In the genomic region with DNA sequence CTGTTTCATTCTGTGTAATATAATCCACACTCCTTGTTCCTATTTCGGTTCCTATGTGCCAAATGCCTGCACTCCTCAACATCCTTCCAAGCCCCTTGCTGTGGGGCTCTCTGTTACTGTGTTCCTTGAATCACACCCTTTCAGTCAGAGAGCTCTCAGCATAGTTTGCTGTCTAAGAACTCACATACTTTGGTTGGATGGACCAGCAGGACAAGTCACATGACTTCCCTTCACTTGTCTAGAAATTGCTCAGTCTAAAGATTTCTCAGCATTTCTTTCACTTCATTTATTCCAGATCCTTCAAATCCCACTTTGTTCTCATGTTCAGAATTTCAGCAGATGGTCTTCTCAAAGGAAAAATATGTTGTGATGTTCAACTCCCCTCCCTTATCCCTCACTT, we compare ENCODE assay signal across 18 cellular contexts.
DNase-seq lines count a peak whose midpoint lies in the region; ATAC-seq, FAIRE-seq and TF ChIP-seq lines count a peak whose summit lies in the region.
"Had no signal": no experiment of that assay in that cellular context is flagged by ENCODE, and none has a peak within 500 bp of the region (broad histone marks: within the 10 kb centered on the region; RNA-seq: fewer than 3 reads in every experiment).

No MANE protein-coding gene starts in this region.

- no peak for TF ChIP-seq POLR2A in K562 (conservative IDR thresholded peaks at IDR 0.05)
- TF ChIP-seq POLR2A in right lobe of liver (IDR thresholded peaks at IDR 0.05): no peak

- H3K4me3 Mint-ChIP-seq in neural progenitor cell (no peak overlapping the region), endodermal cell (no peak overlapping the region)
- H3K4me3 Mint-ChIP-seq: CD4-positive, CD25-positive, alpha-beta regulatory T cell; H9; IgD-negative memory B cell had no signal

- peak overlapping the region; percentile 38 for H3K4me2 ChIP-seq in OCI-LY3 (ENCODE audit: low read length)
- no peak overlapping the region for H3K4me2 ChIP-seq in K562 (ENCODE audit: insufficient read depth, low read length)
- no peak overlapping the region for H3K4me2 ChIP-seq in neural progenitor cell
- H3K4me2 ChIP-seq: BLaER1 had no signal

- in situ Hi-C loops in K562 (cut with MboI): no loop called here

- FAIRE-seq in K562 (lab: Jason Lieb, UNC) (no peak), pancreas (lab: Jason Lieb, UNC) (no peak)
- FAIRE-seq: G401.6 had no signal

- no peaks in the 10 kb centered on the region for H3F3A ChIP-seq in neural progenitor cell (ENCODE audit: low read depth)

- no peak for TF ChIP-seq EP300 in K562 (IDR thresholded peaks at IDR 0.05; ENCODE audit: low read length)

- peaks cover 18% of the 10 kb centered on the region for H3K4me1 ChIP-seq in OCI-LY3 (ENCODE audit: low read length)
- H3K4me1 ChIP-seq in K562 (replicated peaks in 1 of 2; ENCODE audit: control insufficient read depth in 2 of 2, insufficient read depth in 2 of 2, low read length in 2 of 2): peaks cover 0 to 8% of the 10 kb centered on the region in 2 experiments; a peak in 3 of 5 replicates
- peaks cover 6% of the 10 kb centered on the region for H3K4me1 ChIP-seq in neural progenitor cell
- H3K4me1 ChIP-seq in pancreas: peaks cover 0 to 2% (median 0%) of the 10 kb centered on the region in 3 donors
- H3K4me1 ChIP-seq in right lobe of liver: peaks cover 0 to under 1% (median 0%) of the 10 kb centered on the region in 4 donors
- peaks cover 10% of the 10 kb centered on the region for H3K4me1 ChIP-seq in endodermal cell (ENCODE audit: control insufficient read depth, insufficient read depth, low read length)
- H3K4me1 ChIP-seq: BLaER1 had no signal

- H3K27ac ChIP-seq in OCI-LY3 (ENCODE audit: low read length) (0 out of 2 replicates have a peak overlapping the region, but pooled peaks have one; percentile 2), K562 (ENCODE audit: extremely low read depth, low read depth, low read length) (no peak overlapping the region), neural progenitor cell (no peak overlapping the region), pancreas (no peak overlapping the region), right lobe of liver (no peak overlapping the region), endodermal cell (ENCODE audit: low read depth, low read length) (no peak overlapping the region)
- H3K27ac ChIP-seq: BLaER1 had no signal

- TF ChIP-seq CTCF in OCI-LY3 (IDR thresholded peaks at IDR 0.05; ENCODE audit: low read depth, low read length) (no peak), K562 (IDR thresholded peaks at IDR 0.05 in 2 of 3, conservative IDR thresholded peaks at IDR 0.05 in 1 of 3; ENCODE audit: insufficient read depth in 2 of 3, low read depth in 1 of 3, low read length in 3 of 3) (no peak), neural progenitor cell (IDR thresholded peaks at IDR 0.05) (no peak), pancreas (IDR thresholded peaks at IDR 0.05) (no peak), right lobe of liver (IDR thresholded peaks at IDR 0.05) (no peak), endodermal cell (conservative IDR thresholded peaks at IDR 0.05) (no peak)

- H4K20me1 ChIP-seq in OCI-LY3 (ENCODE audit: insufficient read depth, low read length): no peaks in the 10 kb centered on the region
- no peaks in the 10 kb centered on the region for H4K20me1 ChIP-seq in K562 (replicated peaks; ENCODE audit: control insufficient read depth, insufficient read depth, low read length)
- H4K20me1 ChIP-seq in neural progenitor cell (ENCODE audit: low read depth): no peaks in the 10 kb centered on the region
- H4K20me1 ChIP-seq: BLaER1 had no signal

- DNase-seq in EH (ENCODE audit: low read depth) (peak; percentile 30), K562 (ENCODE audit: extremely low read depth in 1 of 4, low spot score in 3 of 4) (no peak), neural progenitor cell (ENCODE audit: low spot score) (no peak), pancreas (no peak), activated T-cell treated with anti-CD3 and anti-CD28 coated beads for 4 hours (no peak), right lobe of liver (no peak), endodermal cell (no peak)
- DNase-seq: 8988T; AML-193; CD4-positive, CD25-positive, alpha-beta regulatory T cell; DMS79; EL; GOT3; H9 had no signal

- H3K79me2 ChIP-seq in OCI-LY3 (ENCODE audit: low read length) (no peaks in the 10 kb centered on the region), K562 (ENCODE audit: control insufficient read depth, insufficient read depth, low read length) (no peaks in the 10 kb centered on the region), neural progenitor cell (ENCODE audit: low read depth) (no peaks in the 10 kb centered on the region)

- H3K9me1 ChIP-seq in K562 (ENCODE audit: control insufficient read depth, insufficient read depth, low read length): no peaks in the 10 kb centered on the region

- WGBS in K562 (ENCODE audit: insufficient coverage, low coverage, missing lambda C conversion rate): 17% methylated on average over 1 of the region's 1 CpG
- 91 to 93% methylated on average over 1 of the region's 1 CpG for WGBS in pancreas, 2 donors
- WGBS in right lobe of liver (ENCODE audit: insufficient coverage, low coverage, low lambda C conversion rate, missing lambda C conversion rate): 100% methylated on average over 1 of the region's 1 CpG
- 97 to 100% methylated on average over 1 of the region's 1 CpG for WGBS in endodermal cell (ENCODE audit: insufficient coverage in 1 of 2, insufficient read length in 1 of 2), 2 experiments

- POLR2A ChIA-PET in K562 (lab: Yijun Ruan, JAX): no interaction called here

- H3K9me3 ChIP-seq in OCI-LY3 (ENCODE audit: insufficient read depth, low read length): no peaks in the 10 kb centered on the region
- no peaks in the 10 kb centered on the region; the same call in 1 of the 2 replicates for H3K9me3 ChIP-seq in K562 (replicated peaks; ENCODE audit: control insufficient read depth, insufficient read depth, low read depth, low read length)
- H3K9me3 ChIP-seq in neural progenitor cell (ENCODE audit: low read depth): no peaks in the 10 kb centered on the region
- no peaks in the 10 kb centered on the region for H3K9me3 ChIP-seq in pancreas
- no peaks in the 10 kb centered on the region for H3K9me3 ChIP-seq in right lobe of liver
- no peaks in the 10 kb centered on the region for H3K9me3 ChIP-seq in endodermal cell (ENCODE audit: control insufficient read depth, low read length)
- H3K9me3 ChIP-seq: BLaER1 had no signal

- H3K4me1 Mint-ChIP-seq in neural progenitor cell (peaks cover 16% of the 10 kb centered on the region), endodermal cell (peaks cover 9% of the 10 kb centered on the region)
- H3K4me1 Mint-ChIP-seq: CD4-positive, CD25-positive, alpha-beta regulatory T cell; IgD-negative memory B cell had no signal

- H3K27me3 Mint-ChIP-seq in neural progenitor cell (ENCODE audit: insufficient read depth, low read depth) (peaks cover 2% of the 10 kb centered on the region), endodermal cell (ENCODE audit: insufficient read depth) (peaks cover 13% of the 10 kb centered on the region)

- intact Hi-C loops in K562 (cut with micrococcal nuclease): no loop called here
- intact Hi-C loops in pancreas (cut with DNase I): no loop called here
- intact Hi-C loops in right lobe of liver (cut with DNase I): no loop called here

- no peak overlapping the region for H3K9ac ChIP-seq in OCI-LY3 (ENCODE audit: low read length)
- no peak overlapping the region for H3K9ac ChIP-seq in K562 (ENCODE audit: insufficient read depth in 1 of 2, low read depth in 2 of 2, low read length in 2 of 2)
- H3K9ac ChIP-seq in neural progenitor cell: no peak overlapping the region
- no peak overlapping the region for H3K9ac ChIP-seq in endodermal cell (ENCODE audit: extremely low read depth, low read length, poor library complexity, severe bottlenecking)
- H3K9ac ChIP-seq: BLaER1 had no signal

- H3K9me3 Mint-ChIP-seq in neural progenitor cell (peaks cover 3% of the 10 kb centered on the region), endodermal cell (no peaks in the 10 kb centered on the region)
- H3K9me3 Mint-ChIP-seq: H9, IgD-negative memory B cell had no signal

- TF ChIP-seq RAD21 in K562 (CRISPR knock-in tag; conservative IDR thresholded peaks at IDR 0.05 in 1 of 2, IDR thresholded peaks at IDR 0.05 in 1 of 2): no peak

- no peaks in the 10 kb centered on the region for H3K27me3 ChIP-seq in OCI-LY3 (ENCODE audit: low read depth, low read length)
- H3K27me3 ChIP-seq in K562 (ENCODE audit: control insufficient read depth in 2 of 2, insufficient read depth in 2 of 2, low read length in 2 of 2): peaks cover 0 to 6% of the 10 kb centered on the region in 2 experiments; a peak in 1 of 5 replicates
- no peaks in the 10 kb centered on the region for H3K27me3 ChIP-seq in neural progenitor cell
- H3K27me3 ChIP-seq in pancreas: no peaks in the 10 kb centered on the region
- no peaks in the 10 kb centered on the region for H3K27me3 ChIP-seq in right lobe of liver
- H3K27me3 ChIP-seq in endodermal cell (ENCODE audit: control insufficient read depth, insufficient read depth, low read length, poor library complexity, severe bottlenecking): no peaks in the 10 kb centered on the region
- H3K27me3 ChIP-seq: BLaER1 had no signal

- H3K4me3 ChIP-seq in OCI-LY3 (ENCODE audit: low read length) (no peak overlapping the region), K562 (no peak overlapping the region), neural progenitor cell (no peak overlapping the region), pancreas (no peak overlapping the region), right lobe of liver (no peak overlapping the region), endodermal cell (ENCODE audit: low read length) (no peak overlapping the region)
- H3K4me3 ChIP-seq: BLaER1 had no signal

- H2AFZ ChIP-seq in OCI-LY3 (ENCODE audit: low read depth, low read length) (no peak overlapping the region), K562 (ENCODE audit: low read depth, low read length) (no peak overlapping the region), neural progenitor cell (replicated peaks) (no peak overlapping the region)

- H3K27ac Mint-ChIP-seq in neural progenitor cell (peak overlapping the region; percentile 42), endodermal cell (no peak overlapping the region)
- H3K27ac Mint-ChIP-seq: CD4-positive, CD25-positive, alpha-beta regulatory T cell; H9 had no signal

- H3K36me3 ChIP-seq in OCI-LY3 (replicated peaks; ENCODE audit: low read depth, low read length) (no peaks in the 10 kb centered on the region), K562 (ENCODE audit: control insufficient read depth, insufficient read depth, low read length) (no peaks in the 10 kb centered on the region), neural progenitor cell (no peaks in the 10 kb centered on the region), pancreas (no peaks in the 10 kb centered on the region), right lobe of liver (no peaks in the 10 kb centered on the region), endodermal cell (ENCODE audit: control insufficient read depth, insufficient read depth, low read length) (no peaks in the 10 kb centered on the region)
- H3K36me3 ChIP-seq: BLaER1 had no signal

- H3K36me3 Mint-ChIP-seq in neural progenitor cell (no peaks in the 10 kb centered on the region), endodermal cell (ENCODE audit: low read depth) (no peaks in the 10 kb centered on the region)
- H3K36me3 Mint-ChIP-seq: CD4-positive, CD25-positive, alpha-beta regulatory T cell had no signal

- CTCF ChIA-PET in K562 (lab: Yijun Ruan, JAX; ENCODE audit: low intra/inter-chr PET ratio): no interaction called here

- no peak for ATAC-seq in K562
- no peak for ATAC-seq in pancreas
- ATAC-seq in right lobe of liver: no peak

- BruUV-seq in K562 (replicated peaks; lab: Mats Ljungman, UMichigan): no TSS peak
